30 cellular contexts compared by ENCODE assay signal in the genomic region with DNA sequence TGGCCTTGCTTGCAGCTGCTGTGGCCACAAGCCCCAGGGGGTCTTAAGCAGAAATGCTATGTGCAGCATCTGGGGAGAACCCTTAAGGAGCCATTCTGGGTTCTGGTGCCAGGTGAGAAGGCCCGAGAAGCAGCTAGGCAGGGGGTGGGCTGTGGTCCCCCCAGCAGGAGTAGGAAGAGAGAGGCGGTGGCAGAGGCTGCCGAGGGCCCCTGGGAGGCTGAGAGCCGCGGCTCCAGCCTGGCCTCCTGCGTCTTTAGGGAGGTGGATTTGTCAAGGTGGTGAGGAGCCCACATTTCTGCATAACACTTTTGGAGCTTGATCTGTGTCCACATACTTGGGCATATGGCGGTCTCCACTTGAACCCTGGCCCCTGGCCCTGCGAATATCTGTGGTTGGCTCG.
"Had no signal": no experiment of that assay in that cellular context is flagged by ENCODE, and none has a peak within 500 bp of the region (broad histone marks: within the 10 kb centered on the region; RNA-seq: fewer than 3 reads in every experiment).

No MANE protein-coding gene starts in this region.

- H3K27me3 ChIP-seq: brain microvascular endothelial cell, Peyer's patch, SJCRH30 had no signal

- H3K4me3 Mint-ChIP-seq: activated CD4-positive, alpha-beta T cell treated with anti-CD3 and anti-CD28 coated beads, Interleukin-2, amount 10 ng/mL, durations not matched to agents 24 days and 14 days; activated CD8-positive, alpha-beta T cell treated with anti-CD3 and anti-CD28 coated beads for 36 hours; activated naive CD8-positive, alpha-beta T cell treated with anti-CD3 and anti-CD28 coated beads for 36 hours; activated T-cell treated with anti-CD3 and anti-CD28 coated beads, Interleukin-2, amount 50 U/mL, for 72 hours; activated T-helper 17 cell treated with anti-CD3 and anti-CD28 coated beads, Interleukin-2, amount 50 U/mL, for 72 hours; T-helper 2 cell treated with Interferon-gamma antibody and Interleukin-4, amounts not matched to agents 5 μg/mL and 100 μg/mL, for 36 hours had no signal

- FAIRE-seq: K562, TTC549 had no signal

- H3K9me3 Mint-ChIP-seq: activated CD4-positive, alpha-beta T cell treated with anti-CD3 and anti-CD28 coated beads, Interleukin-2, amount 10 ng/mL, durations not matched to agents 24 days and 14 days; activated CD8-positive, alpha-beta T cell treated with anti-CD3 and anti-CD28 coated beads for 36 hours; activated naive CD8-positive, alpha-beta T cell treated with anti-CD3 and anti-CD28 coated beads for 36 hours; activated T-cell treated with anti-CD3 and anti-CD28 coated beads, Interleukin-2, amount 50 U/mL, for 72 hours; activated T-helper 17 cell treated with anti-CD3 and anti-CD28 coated beads, Interleukin-2, amount 50 U/mL, for 72 hours; T-helper 2 cell treated with Interferon-gamma antibody and Interleukin-4, amounts not matched to agents 5 μg/mL and 100 μg/mL, for 36 hours had no signal

- H3K36me3 ChIP-seq: brain microvascular endothelial cell, Peyer's patch, SJCRH30 had no signal

- H3K27me3 Mint-ChIP-seq: activated CD4-positive, alpha-beta T cell treated with anti-CD3 and anti-CD28 coated beads, Interleukin-2, amount 10 ng/mL, durations not matched to agents 24 days and 14 days; activated CD8-positive, alpha-beta T cell treated with anti-CD3 and anti-CD28 coated beads for 36 hours; activated naive CD8-positive, alpha-beta T cell treated with anti-CD3 and anti-CD28 coated beads for 36 hours; activated T-helper 17 cell treated with anti-CD3 and anti-CD28 coated beads, Interleukin-2, amount 50 U/mL, for 72 hours had no signal

- DNase-seq: activated CD4-positive, alpha-beta T cell treated with anti-CD3 and anti-CD28 coated beads, Interleukin-2, amount 10 ng/mL, durations not matched to agents 24 days and 14 days; activated CD4-positive, alpha-beta T cell treated with anti-CD3 and anti-CD28 coated beads, Interleukin-2, amount 50 U/mL, for 4 hours; activated CD8-positive, alpha-beta T cell treated with anti-CD3 and anti-CD28 coated beads for 36 hours; activated effector memory CD4-positive, alpha-beta T cell treated with anti-CD3 and anti-CD28 coated beads, Interleukin-2, amount 50 U/mL, for 16 hours; activated naive CD4-positive, alpha-beta T cell treated with Interleukin-2 at 50 U/mL for 16 hours; activated naive CD8-positive, alpha-beta T cell treated with anti-CD3 and anti-CD28 coated beads for 36 hours; activated T-cell treated with anti-CD3 and anti-CD28 coated beads, Interleukin-2, amount 50 U/mL, for 1 hour; activated T-cell treated with anti-CD3 and anti-CD28 coated beads, Interleukin-2, amount 50 U/mL, for 72 hours; amniotic stem cell; brain microvascular endothelial cell; NCI-H1092 treated with DMSO at 0.1 percent for 48 hours; NCI-H146; NCI-H187; NCI-H2029 treated with DMSO at 0.1 percent for 48 hours; NCI-H2107; NCI-H2171; NCI-H510A; NCI-H526; NCI-H748 treated with DMSO at 0.1 percent for 48 hours; NK-92 treated with Interleukin-12 subunit alpha and Interleukin-12 subunit beta, amount 100 ng/mL, for 24 hours; PC-3; RPMI8226; SHP77; SJCRH30 had no signal

- H3K27ac Mint-ChIP-seq: activated CD4-positive, alpha-beta T cell treated with anti-CD3 and anti-CD28 coated beads, Interleukin-2, amount 10 ng/mL, durations not matched to agents 24 days and 14 days; activated CD8-positive, alpha-beta T cell treated with anti-CD3 and anti-CD28 coated beads for 36 hours; activated naive CD8-positive, alpha-beta T cell treated with anti-CD3 and anti-CD28 coated beads for 36 hours; activated T-cell treated with anti-CD3 and anti-CD28 coated beads, Interleukin-2, amount 50 U/mL, for 72 hours; activated T-helper 17 cell treated with anti-CD3 and anti-CD28 coated beads, Interleukin-2, amount 50 U/mL, for 72 hours; T-helper 2 cell treated with Interferon-gamma antibody and Interleukin-4, amounts not matched to agents 5 μg/mL and 100 μg/mL, for 36 hours had no signal

- H3K27ac ChIP-seq: brain microvascular endothelial cell, Peyer's patch, SJCRH30, SK-N-MC had no signal

- H3K9me3 ChIP-seq: SJCRH30 had no signal

- ATAC-seq: activated CD8-positive, alpha-beta T cell treated with anti-CD3 and anti-CD28 coated beads for 36 hours; activated T-cell treated with anti-CD3 and anti-CD28 coated beads, Interleukin-2, amount 50 U/mL, for 72 hours; activated T-helper 17 cell treated with anti-CD3 and anti-CD28 coated beads, Interleukin-2, amount 50 U/mL, for 72 hours; K562; PC-3 had no signal

- H3K4me3 ChIP-seq: K562, Peyer's patch, SJCRH30, SK-N-MC had no signal

- H3K4me1 ChIP-seq: Peyer's patch, SJCRH30 had no signal

- H3K4me1 Mint-ChIP-seq: activated CD4-positive, alpha-beta T cell treated with anti-CD3 and anti-CD28 coated beads, Interleukin-2, amount 10 ng/mL, durations not matched to agents 24 days and 14 days; activated naive CD8-positive, alpha-beta T cell treated with anti-CD3 and anti-CD28 coated beads for 36 hours; activated T-helper 17 cell treated with anti-CD3 and anti-CD28 coated beads, Interleukin-2, amount 50 U/mL, for 72 hours had no signal
